ENCODE assay signal across 8 cellular contexts in genomic region chr2:218216674-218217365, GRCh38. TPM values are rescaled to one million over a fixed set of nuclear protein-coding genes. Genes with fewer than 3 reads are reported as not detected.
A peak's percentile ranks its signal among the peaks of the same experiment; 100 is the strongest.
DNase-seq lines count a peak whose midpoint lies in the region; ATAC-seq and TF ChIP-seq lines count a peak whose summit lies in the region.

Gene ARPC2, plus strand, starts transcription at chr2:218217189. Its CDS starts 282 bp downstream, at chr2:218217471.

- ATAC-seq in HG03439 (IDR thresholded peaks at IDR 0.05; ENCODE audit: unreplicated experiment), result peak; percentile 72

- H3K4me3 ChIP-seq in choroid plexus epithelial cell (ENCODE audit: low read depth, low read length) (peak within 1 kb of the TSS; percentile 97), kidney epithelial cell (ENCODE audit: low read depth, low read length) (peak within 1 kb of the TSS; percentile 99)

- DNase-seq in Ammon's horn (ENCODE audit: low spot score), result peak; percentile 95
- peak; percentile 84 for DNase-seq in GM19238 (ENCODE audit: insufficient read length, low spot score)
- DNase-seq in NCI-H524 treated with DMSO at 0.1 percent for 48 hours (lab: John Stamatoyannopoulos, UW), result peak; percentile 43
- peak; percentile 91 to 92 for DNase-seq in activated CD4-positive, alpha-beta T cell treated with anti-CD3 and anti-CD28 coated beads for 4 hours
- DNase-seq in choroid plexus epithelial cell (ENCODE audit: low read depth), result peak; percentile 97
- peak; percentile 74 for DNase-seq in kidney epithelial cell (ENCODE audit: low read depth)
- peak; percentile 96 for DNase-seq in stimulated activated CD4-positive, alpha-beta T cell treated with anti-CD3 and anti-CD28 coated beads, Interleukin-15, amount 100 ng/mL, for 24 hours

- H3K27me3 ChIP-seq in kidney epithelial cell (ENCODE audit: control insufficient read depth, insufficient read depth, low read length), result no peaks in the 10 kb centered on the region

- TF ChIP-seq CTCF in choroid plexus epithelial cell (conservative IDR thresholded peaks at IDR 0.05; ENCODE audit: low read depth, low read length) (no peak), kidney epithelial cell (IDR thresholded peaks at IDR 0.05; ENCODE audit: insufficient read depth, low read length, poor library complexity, severe bottlenecking) (no peak)

- H3K36me3 ChIP-seq in kidney epithelial cell (ENCODE audit: control insufficient read depth, insufficient read depth, low read length), result no peaks in the 10 kb centered on the region

RNA-seq across cellular contexts. Expression of gene ARPC2, which starts in this region (rescaled TPM):
- 387 and 464 TPM in 2 replicates for total RNA-seq in kidney epithelial cell

Comparison
In these comparisons a context has a peak if more than half of its experiments do, and no peak if none do; other contexts are left out.
1. Peak in every context shown above with its lines: DNase-seq, ATAC-seq and H3K4me3 ChIP-seq.
2. DNase-seq: peak in every context shown above with its lines; median percentile 97 in choroid plexus epithelial cell; 96 in stimulated activated CD4-positive, alpha-beta T cell treated with anti-CD3 and anti-CD28 coated beads, Interleukin-15, amount 100 ng/mL, for 24 hours; 95 in Ammon's horn; 92 in activated CD4-positive, alpha-beta T cell treated with anti-CD3 and anti-CD28 coated beads for 4 hours; 84 in GM19238; 74 in kidney epithelial cell; 43 in NCI-H524 treated with DMSO at 0.1 percent for 48 hours.